In genomic region chr5:10590226-10591047, GRCh38 we compare ENCODE assay signal across 9 cellular contexts. TPM values are rescaled to one million over a fixed set of nuclear protein-coding genes. Genes with fewer than 3 reads are reported as not detected.
DNase-seq lines count a peak whose midpoint lies in the region; ATAC-seq and TF ChIP-seq lines count a peak whose summit lies in the region.
"Had no signal": no experiment of that assay in that cellular context is flagged by ENCODE, and none has a peak within 500 bp of the region (broad histone marks: within the 10 kb centered on the region; RNA-seq: fewer than 3 reads in every experiment).

No MANE protein-coding gene starts in this region.

- 0 out of 3 replicates have a peak, but pooled peaks cover 4% of the 10 kb centered on the region for H3K36me3 Mint-ChIP-seq in GM23338 (ENCODE audit: low read depth)

- no peaks in the 10 kb centered on the region for H3K79me2 ChIP-seq in GM23338 (replicated peaks; ENCODE audit: insufficient read depth)

- H3K27ac Mint-ChIP-seq in GM23338, result peak overlapping the region; percentile 26; the same call in 1 of the 2 replicates
- H3K27ac Mint-ChIP-seq: nephron had no signal

- H3K4me1 ChIP-seq in GM23338 (ENCODE audit: insufficient read depth) (peaks cover 16% of the 10 kb centered on the region), RWPE2 (ENCODE audit: insufficient read depth, poor library complexity, severe bottlenecking) (peaks cover 23% of the 10 kb centered on the region)

- peaks cover 2% of the 10 kb centered on the region; the same call in 1 of the 3 replicates for H3K9me3 Mint-ChIP-seq in GM23338

- H3K4me3 ChIP-seq in GM23338 (no peak overlapping the region), RWPE2 (ENCODE audit: severe bottlenecking) (no peak overlapping the region), fibroblast of the aortic adventitia (ENCODE audit: low read depth, low read length) (no peak overlapping the region)

- peak; percentile 88 for DNase-seq in GM23338 (ENCODE audit: low spot score)
- no peak for DNase-seq in RWPE2 (ENCODE audit: low spot score)
- peak; percentile 93 for DNase-seq in fibroblast of the aortic adventitia (ENCODE audit: low read depth)
- DNase-seq in stimulated activated CD8-positive, alpha-beta memory T cell treated with anti-CD3 and anti-CD28 coated beads, Interleukin-4, amount 100 ng/mL, for 48 hours, result peak; percentile 11
- no peak for DNase-seq in NCI-H1092 (lab: John Stamatoyannopoulos, UW)
- DNase-seq in NCI-H774 (lab: John Stamatoyannopoulos, UW), result no peak
- no peak for DNase-seq in NOMO-1 (lab: John Stamatoyannopoulos, UW; ENCODE audit: unreplicated experiment in 2 of 2)

- no peak overlapping the region for H2AFZ ChIP-seq in GM23338

- no peaks in the 10 kb centered on the region for H3K9me3 ChIP-seq in RWPE2 (ENCODE audit: severe bottlenecking)

- H3K4me3 Mint-ChIP-seq in GM23338, result no peak overlapping the region
- H3K4me3 Mint-ChIP-seq: nephron had no signal

- no peak overlapping the region for H3K4me2 ChIP-seq in GM23338

- no peaks in the 10 kb centered on the region for H3K9me2 ChIP-seq in GM23338 (ENCODE audit: insufficient read depth)

- H3F3A ChIP-seq in GM23338 (replicated peaks; ENCODE audit: low read depth), result no peaks in the 10 kb centered on the region

- H3K4me1 Mint-ChIP-seq in GM23338, result peaks cover 39% of the 10 kb centered on the region

- ATAC-seq in GM23338, result peak; percentile 92
- peak; percentile 94 for ATAC-seq in RWPE2 (ENCODE audit: low read depth)
- ATAC-seq in HG03097 (IDR thresholded peaks at IDR 0.05; ENCODE audit: low FRiP score, unreplicated experiment), result no peak

- no peaks in the 10 kb centered on the region for H4K20me1 ChIP-seq in GM23338 (replicated peaks; ENCODE audit: insufficient read depth)

- H3K27ac ChIP-seq in GM23338 (ENCODE audit: low read depth), result no peak overlapping the region
- H3K27ac ChIP-seq in RWPE2 (ENCODE audit: poor library complexity, severe bottlenecking), result no peak overlapping the region

- peaks cover 7% of the 10 kb centered on the region for H3K27me3 Mint-ChIP-seq in GM23338 (ENCODE audit: insufficient read depth, low read depth, poor library complexity)

- H3K36me3 ChIP-seq in GM23338 (ENCODE audit: insufficient read depth), result no peaks in the 10 kb centered on the region
- no peaks in the 10 kb centered on the region for H3K36me3 ChIP-seq in RWPE2 (ENCODE audit: low read depth)

- H3K27me3 ChIP-seq in GM23338 (ENCODE audit: insufficient read depth), result no peaks in the 10 kb centered on the region
- H3K27me3 ChIP-seq in RWPE2 (ENCODE audit: insufficient read depth, poor library complexity, severe bottlenecking), result no peaks in the 10 kb centered on the region

- TF ChIP-seq CTCF in GM23338 (conservative IDR thresholded peaks at IDR 0.05; ENCODE audit: low read depth in 2 of 2) (no peak), RWPE2 (IDR thresholded peaks at IDR 0.05; ENCODE audit: poor library complexity, severe bottlenecking) (no peak), fibroblast of the aortic adventitia (IDR thresholded peaks at IDR 0.05; ENCODE audit: insufficient read depth, low read length) (no peak)

TF ChIP-seq in GM23338, 12 proteins besides CTCF, POLR2A, EP300 and RAD21:
- TF ChIP-seq ZNF462 (CRISPR knock-in tag; IDR thresholded peaks at IDR 0.05) (no peak), CREB1 (CRISPR knock-in tag; IDR thresholded peaks at IDR 0.05; ENCODE audit: low read depth) (no peak), ZNF331 (CRISPR knock-in tag; IDR thresholded peaks at IDR 0.05; ENCODE audit: low read depth) (no peak), ETS1 (IDR thresholded peaks at IDR 0.05) (no peak)

RNA-seq across cellular contexts. Expression of gene ANKRD33B, which starts 26.6 kb away (rescaled TPM):
- 13.0 and 15.4 TPM in 2 replicates for total RNA-seq in GM23338 (2014; rRNA removed; shearing (Covaris generic))
- polyA plus RNA-seq in GM23338 (2016; fragmentation: Nextera tagmentation; extraction: Ambion mirVana), result 2.7 and 2.9 TPM in 2 replicates
- total RNA-seq in fibroblast of the aortic adventitia (ENCODE audit: low replicate concordance), result 8.3 and 11.3 TPM in 2 replicates

Comparison
In these comparisons a context has a peak if more than half of its experiments do, and no peak if none do; other contexts are left out.
1. DNase-seq: peak in GM23338 (single experiment), fibroblast of the aortic adventitia (single experiment) and stimulated activated CD8-positive, alpha-beta memory T cell treated with anti-CD3 and anti-CD28 coated beads, Interleukin-4, amount 100 ng/mL, for 48 hours (single experiment); none in RWPE2 (single experiment), NCI-H1092 (single experiment), NCI-H774 (single experiment) and NOMO-1 (0 of 2).